In the genomic region with DNA sequence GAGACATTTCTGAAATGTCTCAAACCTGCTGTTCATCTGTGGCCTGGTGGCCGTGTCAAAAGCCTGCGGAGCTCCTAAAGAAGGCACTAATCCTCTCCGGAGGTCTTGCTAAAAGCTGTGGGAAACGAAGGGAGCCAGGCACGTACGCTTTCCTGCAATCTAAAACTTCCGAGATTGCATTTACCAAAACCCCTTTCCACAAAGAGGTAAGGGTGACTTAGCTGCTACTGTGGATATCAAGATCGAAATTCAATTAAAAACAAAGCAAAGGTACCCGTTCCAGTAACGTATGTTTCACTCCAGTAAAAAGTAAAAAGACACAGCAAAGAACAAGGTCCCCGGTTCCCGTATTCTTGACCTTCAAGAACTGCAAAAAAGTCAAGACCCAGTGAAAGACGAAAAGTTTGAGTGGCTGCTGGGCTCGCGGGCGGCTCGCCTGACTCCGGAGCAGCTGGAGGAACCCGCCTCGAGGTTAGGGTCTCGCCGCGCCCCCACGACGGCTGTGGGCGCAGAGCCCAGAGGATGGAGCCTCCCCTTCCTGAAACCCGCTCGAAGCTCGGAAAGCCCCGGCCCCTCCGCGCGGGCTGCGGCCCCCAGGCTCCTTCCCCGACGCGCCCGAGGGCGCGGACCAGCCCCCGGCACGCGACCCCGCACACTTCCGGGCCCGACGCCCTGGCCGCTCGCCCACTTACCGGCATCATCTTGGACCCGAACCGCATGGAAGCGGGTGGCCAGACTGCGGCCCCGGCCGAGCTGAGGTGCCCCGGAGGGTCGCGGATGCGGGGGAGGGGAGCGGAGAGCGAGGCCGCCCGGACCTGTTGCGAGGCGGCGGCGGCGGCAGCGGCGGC, we compare ENCODE assay signal across 1 cellular context.
TF ChIP-seq lines count a peak whose summit lies in the region.

No MANE protein-coding gene starts in this region.

TF ChIP-seq in K562, 482 proteins besides CTCF, POLR2A, EP300 and RAD21 (continued from another document and continues in another):
- TF ChIP-seq, protein P1, sequence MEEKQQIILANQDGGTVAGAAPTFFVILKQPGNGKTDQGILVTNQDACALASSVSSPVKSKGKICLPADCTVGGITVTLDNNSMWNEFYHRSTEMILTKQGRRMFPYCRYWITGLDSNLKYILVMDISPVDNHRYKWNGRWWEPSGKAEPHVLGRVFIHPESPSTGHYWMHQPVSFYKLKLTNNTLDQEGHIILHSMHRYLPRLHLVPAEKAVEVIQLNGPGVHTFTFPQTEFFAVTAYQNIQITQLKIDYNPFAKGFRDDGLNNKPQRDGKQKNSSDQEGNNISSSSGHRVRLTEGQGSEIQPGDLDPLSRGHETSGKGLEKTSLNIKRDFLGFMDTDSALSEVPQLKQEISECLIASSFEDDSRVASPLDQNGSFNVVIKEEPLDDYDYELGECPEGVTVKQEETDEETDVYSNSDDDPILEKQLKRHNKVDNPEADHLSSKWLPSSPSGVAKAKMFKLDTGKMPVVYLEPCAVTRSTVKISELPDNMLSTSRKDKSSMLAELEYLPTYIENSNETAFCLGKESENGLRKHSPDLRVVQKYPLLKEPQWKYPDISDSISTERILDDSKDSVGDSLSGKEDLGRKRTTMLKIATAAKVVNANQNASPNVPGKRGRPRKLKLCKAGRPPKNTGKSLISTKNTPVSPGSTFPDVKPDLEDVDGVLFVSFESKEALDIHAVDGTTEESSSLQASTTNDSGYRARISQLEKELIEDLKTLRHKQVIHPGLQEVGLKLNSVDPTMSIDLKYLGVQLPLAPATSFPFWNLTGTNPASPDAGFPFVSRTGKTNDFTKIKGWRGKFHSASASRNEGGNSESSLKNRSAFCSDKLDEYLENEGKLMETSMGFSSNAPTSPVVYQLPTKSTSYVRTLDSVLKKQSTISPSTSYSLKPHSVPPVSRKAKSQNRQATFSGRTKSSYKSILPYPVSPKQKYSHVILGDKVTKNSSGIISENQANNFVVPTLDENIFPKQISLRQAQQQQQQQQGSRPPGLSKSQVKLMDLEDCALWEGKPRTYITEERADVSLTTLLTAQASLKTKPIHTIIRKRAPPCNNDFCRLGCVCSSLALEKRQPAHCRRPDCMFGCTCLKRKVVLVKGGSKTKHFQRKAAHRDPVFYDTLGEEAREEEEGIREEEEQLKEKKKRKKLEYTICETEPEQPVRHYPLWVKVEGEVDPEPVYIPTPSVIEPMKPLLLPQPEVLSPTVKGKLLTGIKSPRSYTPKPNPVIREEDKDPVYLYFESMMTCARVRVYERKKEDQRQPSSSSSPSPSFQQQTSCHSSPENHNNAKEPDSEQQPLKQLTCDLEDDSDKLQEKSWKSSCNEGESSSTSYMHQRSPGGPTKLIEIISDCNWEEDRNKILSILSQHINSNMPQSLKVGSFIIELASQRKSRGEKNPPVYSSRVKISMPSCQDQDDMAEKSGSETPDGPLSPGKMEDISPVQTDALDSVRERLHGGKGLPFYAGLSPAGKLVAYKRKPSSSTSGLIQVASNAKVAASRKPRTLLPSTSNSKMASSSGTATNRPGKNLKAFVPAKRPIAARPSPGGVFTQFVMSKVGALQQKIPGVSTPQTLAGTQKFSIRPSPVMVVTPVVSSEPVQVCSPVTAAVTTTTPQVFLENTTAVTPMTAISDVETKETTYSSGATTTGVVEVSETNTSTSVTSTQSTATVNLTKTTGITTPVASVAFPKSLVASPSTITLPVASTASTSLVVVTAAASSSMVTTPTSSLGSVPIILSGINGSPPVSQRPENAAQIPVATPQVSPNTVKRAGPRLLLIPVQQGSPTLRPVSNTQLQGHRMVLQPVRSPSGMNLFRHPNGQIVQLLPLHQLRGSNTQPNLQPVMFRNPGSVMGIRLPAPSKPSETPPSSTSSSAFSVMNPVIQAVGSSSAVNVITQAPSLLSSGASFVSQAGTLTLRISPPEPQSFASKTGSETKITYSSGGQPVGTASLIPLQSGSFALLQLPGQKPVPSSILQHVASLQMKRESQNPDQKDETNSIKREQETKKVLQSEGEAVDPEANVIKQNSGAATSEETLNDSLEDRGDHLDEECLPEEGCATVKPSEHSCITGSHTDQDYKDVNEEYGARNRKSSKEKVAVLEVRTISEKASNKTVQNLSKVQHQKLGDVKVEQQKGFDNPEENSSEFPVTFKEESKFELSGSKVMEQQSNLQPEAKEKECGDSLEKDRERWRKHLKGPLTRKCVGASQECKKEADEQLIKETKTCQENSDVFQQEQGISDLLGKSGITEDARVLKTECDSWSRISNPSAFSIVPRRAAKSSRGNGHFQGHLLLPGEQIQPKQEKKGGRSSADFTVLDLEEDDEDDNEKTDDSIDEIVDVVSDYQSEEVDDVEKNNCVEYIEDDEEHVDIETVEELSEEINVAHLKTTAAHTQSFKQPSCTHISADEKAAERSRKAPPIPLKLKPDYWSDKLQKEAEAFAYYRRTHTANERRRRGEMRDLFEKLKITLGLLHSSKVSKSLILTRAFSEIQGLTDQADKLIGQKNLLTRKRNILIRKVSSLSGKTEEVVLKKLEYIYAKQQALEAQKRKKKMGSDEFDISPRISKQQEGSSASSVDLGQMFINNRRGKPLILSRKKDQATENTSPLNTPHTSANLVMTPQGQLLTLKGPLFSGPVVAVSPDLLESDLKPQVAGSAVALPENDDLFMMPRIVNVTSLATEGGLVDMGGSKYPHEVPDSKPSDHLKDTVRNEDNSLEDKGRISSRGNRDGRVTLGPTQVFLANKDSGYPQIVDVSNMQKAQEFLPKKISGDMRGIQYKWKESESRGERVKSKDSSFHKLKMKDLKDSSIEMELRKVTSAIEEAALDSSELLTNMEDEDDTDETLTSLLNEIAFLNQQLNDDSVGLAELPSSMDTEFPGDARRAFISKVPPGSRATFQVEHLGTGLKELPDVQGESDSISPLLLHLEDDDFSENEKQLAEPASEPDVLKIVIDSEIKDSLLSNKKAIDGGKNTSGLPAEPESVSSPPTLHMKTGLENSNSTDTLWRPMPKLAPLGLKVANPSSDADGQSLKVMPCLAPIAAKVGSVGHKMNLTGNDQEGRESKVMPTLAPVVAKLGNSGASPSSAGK (IDR thresholded peaks at IDR 0.05) = no peak
- TF ChIP-seq HNRNPH1 (optimal IDR thresholded peaks at IDR 0.05; ENCODE audit: low read depth, low read length) (no peak), SIN3B (IDR thresholded peaks at IDR 0.05; ENCODE audit: low read depth) (peak; percentile 59; the same call in 1 of the 2 replicates), NR4A1 (CRISPR knock-in tag; IDR thresholded peaks at IDR 0.05) (no peak), NR4A1 (tag; IDR thresholded peaks at IDR 0.05) (peak; percentile 89), ARID4B (CRISPR knock-in tag; IDR thresholded peaks at IDR 0.05) (peak; percentile 56; the same call in 1 of the 2 replicates), PRMT5 (CRISPR knock-in tag; IDR thresholded peaks at IDR 0.05) (0 out of 2 replicates have a peak, but pooled peaks have one; percentile 46), SIN3A (IDR thresholded peaks at IDR 0.05; ENCODE audit: borderline replicate concordance in 2 of 2, control insufficient read depth in 1 of 2, low read depth in 2 of 2, low read length in 2 of 2) (peak in 1 of 2 experiments; percentile 78; a peak in 2 of 4 replicates), ZNF584 (CRISPR knock-in tag; IDR thresholded peaks at IDR 0.05; ENCODE audit: low read depth) (peak; percentile 64), BMI1 (IDR thresholded peaks at IDR 0.05; ENCODE audit: low read length) (no peak), NELFE (IDR thresholded peaks at IDR 0.05; ENCODE audit: insufficient read depth, insufficient read length) (no peak), ASH1L (IDR thresholded peaks at IDR 0.05; ENCODE audit: borderline replicate concordance, low read depth, partially characterized antibody) (no peak), HES1 (IDR thresholded peaks at IDR 0.05; ENCODE audit: low read depth) (0 out of 2 replicates have a peak, but pooled peaks have one; percentile 11), NR1H2 (CRISPR knock-in tag; IDR thresholded peaks at IDR 0.05) (0 out of 2 replicates have a peak, but pooled peaks have one; percentile 45), NCOA6 (IDR thresholded peaks at IDR 0.05) (peak; percentile 98), MTA3 (IDR thresholded peaks at IDR 0.05; ENCODE audit: borderline replicate concordance) (peak; percentile 43; the same call in 1 of the 2 replicates), TBP (optimal IDR thresholded peaks at IDR 0.05; ENCODE audit: low read depth, low read length) (peak; percentile 50), MYNN (IDR thresholded peaks at IDR 0.05) (peak; percentile 9; the same call in 1 of the 2 replicates), MYNN (CRISPR knock-in tag; IDR thresholded peaks at IDR 0.05) (no peak), BCOR (IDR thresholded peaks at IDR 0.05) (peak; percentile 39; the same call in 1 of the 2 replicates), STAG1 (CRISPR knock-in tag; IDR thresholded peaks at IDR 0.05; ENCODE audit: borderline replicate concordance) (peak; percentile 51; the same call in 1 of the 2 replicates), MEIS2 (IDR thresholded peaks at IDR 0.05; ENCODE audit: partially characterized antibody) (no peak), E2F8 (IDR thresholded peaks at IDR 0.05; ENCODE audit: low read depth, partially characterized antibody) (peak; percentile 50)
- TF ChIP-seq, protein P2, sequence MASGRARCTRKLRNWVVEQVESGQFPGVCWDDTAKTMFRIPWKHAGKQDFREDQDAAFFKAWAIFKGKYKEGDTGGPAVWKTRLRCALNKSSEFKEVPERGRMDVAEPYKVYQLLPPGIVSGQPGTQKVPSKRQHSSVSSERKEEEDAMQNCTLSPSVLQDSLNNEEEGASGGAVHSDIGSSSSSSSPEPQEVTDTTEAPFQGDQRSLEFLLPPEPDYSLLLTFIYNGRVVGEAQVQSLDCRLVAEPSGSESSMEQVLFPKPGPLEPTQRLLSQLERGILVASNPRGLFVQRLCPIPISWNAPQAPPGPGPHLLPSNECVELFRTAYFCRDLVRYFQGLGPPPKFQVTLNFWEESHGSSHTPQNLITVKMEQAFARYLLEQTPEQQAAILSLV (tag; IDR thresholded peaks at IDR 0.05) = no peak
- TF ChIP-seq, protein P3, sequence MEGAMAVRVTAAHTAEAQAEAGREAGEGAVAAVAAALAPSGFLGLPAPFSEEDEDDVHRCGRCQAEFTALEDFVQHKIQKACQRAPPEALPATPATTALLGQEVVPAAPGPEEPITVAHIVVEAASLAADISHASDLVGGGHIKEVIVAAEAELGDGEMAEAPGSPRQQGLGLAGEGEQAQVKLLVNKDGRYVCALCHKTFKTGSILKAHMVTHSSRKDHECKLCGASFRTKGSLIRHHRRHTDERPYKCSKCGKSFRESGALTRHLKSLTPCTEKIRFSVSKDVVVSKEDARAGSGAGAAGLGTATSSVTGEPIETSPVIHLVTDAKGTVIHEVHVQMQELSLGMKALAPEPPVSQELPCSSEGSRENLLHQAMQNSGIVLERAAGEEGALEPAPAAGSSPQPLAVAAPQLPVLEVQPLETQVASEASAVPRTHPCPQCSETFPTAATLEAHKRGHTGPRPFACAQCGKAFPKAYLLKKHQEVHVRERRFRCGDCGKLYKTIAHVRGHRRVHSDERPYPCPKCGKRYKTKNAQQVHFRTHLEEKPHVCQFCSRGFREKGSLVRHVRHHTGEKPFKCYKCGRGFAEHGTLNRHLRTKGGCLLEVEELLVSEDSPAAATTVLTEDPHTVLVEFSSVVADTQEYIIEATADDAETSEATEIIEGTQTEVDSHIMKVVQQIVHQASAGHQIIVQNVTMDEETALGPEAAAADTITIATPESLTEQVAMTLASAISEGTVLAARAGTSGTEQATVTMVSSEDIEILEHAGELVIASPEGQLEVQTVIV (CRISPR knock-in tag; IDR thresholded peaks at IDR 0.05; ENCODE audit: borderline replicate concordance) = no peak; the same call in 1 of the 2 replicates
